Comparison of ENCODE assay signal across 7 cellular contexts in the genomic region with DNA sequence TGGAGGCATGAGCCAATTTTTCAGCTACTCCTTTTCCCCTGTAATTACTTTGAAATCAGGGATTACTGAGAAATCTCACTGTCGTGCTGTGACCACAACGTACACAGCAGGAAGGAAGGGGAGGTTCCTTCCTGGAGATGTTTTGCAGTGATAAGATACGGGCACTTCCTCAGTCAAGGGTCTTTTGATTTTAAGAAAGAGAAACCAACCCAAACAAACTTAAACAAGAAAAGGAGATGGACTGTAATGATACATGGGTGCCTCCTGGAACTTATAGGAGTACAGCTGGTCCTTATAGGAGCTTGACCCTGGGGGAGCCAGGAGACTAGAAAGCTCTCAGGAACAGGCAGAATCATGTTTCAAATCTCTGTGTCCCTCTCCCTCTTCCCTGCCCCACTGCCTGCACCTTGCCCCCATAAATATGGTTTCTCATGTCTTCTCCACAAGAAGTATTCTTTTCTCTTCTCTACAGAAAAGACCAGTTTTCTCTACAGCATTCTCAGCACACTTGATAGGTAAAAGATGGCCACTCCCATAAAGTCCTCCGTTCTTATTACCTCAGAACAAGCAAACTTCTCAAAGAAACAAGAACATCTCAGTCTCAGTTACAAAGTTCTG.
DNase-seq lines count a peak whose midpoint lies in the region; ATAC-seq and TF ChIP-seq lines count a peak whose summit lies in the region.

No MANE protein-coding gene starts in this region.

- H3K14ac ChIP-seq in neuronal stem cell (ENCODE audit: low read length) = no peak overlapping the region

- H3K27ac ChIP-seq in OCI-LY1 (ENCODE audit: low read depth, low read length, poor library complexity, severe bottlenecking) (peak overlapping the region; percentile 91), mammary epithelial cell (ENCODE audit: insufficient read depth, low read depth, low read length) (no peak overlapping the region), neutrophil (peak overlapping the region; percentile 94), neuronal stem cell (replicated peaks; ENCODE audit: low read length) (no peak overlapping the region)

- ATAC-seq in GM18520 (IDR thresholded peaks at IDR 0.05; ENCODE audit: unreplicated experiment) (peak; percentile 9), GM21786 (IDR thresholded peaks at IDR 0.05; ENCODE audit: unreplicated experiment) (peak; percentile 17), GM18858 (IDR thresholded peaks at IDR 0.05; ENCODE audit: unreplicated experiment) (no peak)

- H2BK15ac ChIP-seq in neuronal stem cell (ENCODE audit: low read length) = no peak overlapping the region

- no peaks in the 10 kb centered on the region for H3K79me1 ChIP-seq in neuronal stem cell (ENCODE audit: low read depth, low read length)

- no peaks in the 10 kb centered on the region for H3K9me3 ChIP-seq in OCI-LY1 (ENCODE audit: low read length)
- no peaks in the 10 kb centered on the region for H3K9me3 ChIP-seq in mammary epithelial cell (replicated peaks; ENCODE audit: insufficient read depth, low read length)
- no peaks in the 10 kb centered on the region for H3K9me3 ChIP-seq in neutrophil
- no peaks in the 10 kb centered on the region for H3K9me3 ChIP-seq in neuronal stem cell (replicated peaks in 1 of 2; ENCODE audit: control insufficient read depth in 2 of 2, insufficient read depth in 1 of 2, low read depth in 1 of 2, low read length in 2 of 2)

- in situ Hi-C loops in mammary epithelial cell (cut with MboI; ENCODE audit: low sequenced_read_pairs in 2 of 2) = no loop called here

- no peak overlapping the region for H2BK120ac ChIP-seq in neuronal stem cell (ENCODE audit: low read depth, low read length)

- no peak overlapping the region for H4K8ac ChIP-seq in neuronal stem cell (ENCODE audit: low read depth, low read length)

- H3K23ac ChIP-seq in neuronal stem cell (ENCODE audit: low read depth, low read length, poor library complexity) = no peak overlapping the region

- H2AFZ ChIP-seq in OCI-LY1 (ENCODE audit: low read length) = no peak overlapping the region
- peak overlapping the region; percentile 93 for H2AFZ ChIP-seq in mammary epithelial cell (ENCODE audit: low read depth, low read length)
- H2AFZ ChIP-seq in neuronal stem cell (ENCODE audit: low read length) = no peak overlapping the region

- no peak overlapping the region for H3K18ac ChIP-seq in neuronal stem cell (ENCODE audit: low read length)

- no peaks in the 10 kb centered on the region for H3K9me2 ChIP-seq in OCI-LY1 (ENCODE audit: low read depth, low read length)

- H3K4me3 ChIP-seq in OCI-LY1 (ENCODE audit: low read depth, low read length, poor library complexity, severe bottlenecking) (peak overlapping the region; percentile 42), mammary epithelial cell (replicated peaks in 1 of 3; ENCODE audit: insufficient read depth in 1 of 3, low read depth in 2 of 3, low read length in 3 of 3) (no peak overlapping the region), neutrophil (ENCODE audit: low read depth in 1 of 2, low read length in 1 of 2) (peak overlapping the region; percentile 22 to 29), neuronal stem cell (ENCODE audit: low read length in 2 of 2) (no peak overlapping the region)

- WGBS in mammary epithelial cell (ENCODE audit: low coverage, missing lambda C conversion rate) = 39% methylated on average over 4 of the region's 4 CpGs
- no CpG with 5 or more reads among the region's 4 CpGs for WGBS in neuronal stem cell (ENCODE audit: extremely low coverage in 2 of 2, insufficient read length in 2 of 2, insufficient replicate concordance in 1 of 2), 2 donors

- intact Hi-C loops in mammary epithelial cell (cut with micrococcal nuclease) = no loop called here

- H3K4me2 ChIP-seq in OCI-LY1 (ENCODE audit: low read length) (peak overlapping the region; percentile 67), mammary epithelial cell (ENCODE audit: insufficient read depth, low read depth, low read length) (peak overlapping the region; percentile 27), neuronal stem cell (ENCODE audit: insufficient read depth, low read length, poor library complexity, severe bottlenecking) (no peak overlapping the region)

- dilution Hi-C loops in mammary epithelial cell (cut with HindIII; ENCODE audit: low sequenced_read_pairs) = no loop called here

- H3K27me3 ChIP-seq in OCI-LY1 (ENCODE audit: insufficient read depth, low read length) (no peaks in the 10 kb centered on the region), mammary epithelial cell (ENCODE audit: insufficient read depth, low read length) (no peaks in the 10 kb centered on the region), neutrophil (no peaks in the 10 kb centered on the region), neuronal stem cell (ENCODE audit: control insufficient read depth in 3 of 3, insufficient read depth in 3 of 3, low read depth in 1 of 3, low read length in 3 of 3) (no peaks in the 10 kb centered on the region)

- BruUV-seq in mammary epithelial cell (replicated peaks; lab: Mats Ljungman, UMichigan) = no TSS peak

- no peak overlapping the region for H3K4ac ChIP-seq in neuronal stem cell (ENCODE audit: low read length)

- H2AK5ac ChIP-seq in neuronal stem cell (ENCODE audit: low read depth, low read length) = no peak overlapping the region

- no peaks in the 10 kb centered on the region for H3K79me2 ChIP-seq in OCI-LY1 (ENCODE audit: insufficient read depth, low read length)
- no peaks in the 10 kb centered on the region for H3K79me2 ChIP-seq in mammary epithelial cell (ENCODE audit: insufficient read depth, low read length)

- H2BK5ac ChIP-seq in neuronal stem cell (ENCODE audit: low read length) = no peak overlapping the region

- no peak for DNase-seq in mammary epithelial cell
- no peak for DNase-seq in neuronal stem cell (ENCODE audit: low spot score)

- H4K91ac ChIP-seq in neuronal stem cell (ENCODE audit: low read depth, low read length, poor library complexity) = no peak overlapping the region

- H3K9ac ChIP-seq in OCI-LY1 (ENCODE audit: low read length) (peak overlapping the region; percentile 54), mammary epithelial cell (ENCODE audit: insufficient read depth, low read length) (no peak overlapping the region), neuronal stem cell (ENCODE audit: low read depth, low read length, poor library complexity) (no peak overlapping the region)

- H3K4me1 ChIP-seq in OCI-LY1 (ENCODE audit: insufficient read depth, low read length, severe bottlenecking) (peaks cover 82% of the 10 kb centered on the region), mammary epithelial cell (ENCODE audit: insufficient read depth, low read length) (peaks cover 14% of the 10 kb centered on the region), neutrophil (ENCODE audit: control insufficient read depth in 1 of 2, insufficient read depth in 1 of 2, low read depth in 1 of 2, low read length in 1 of 2) (peaks cover 46 to 58% of the 10 kb centered on the region in 2 experiments), neuronal stem cell (ENCODE audit: control insufficient read depth in 2 of 2, insufficient read depth in 1 of 2, low read depth in 1 of 2, low read length in 2 of 2) (no peaks in the 10 kb centered on the region)

- CTCF ChIA-PET in mammary epithelial cell (lab: Charles Lee; ENCODE audit: low non-redundant PET) = interaction anchor here (1.1 kb wide), 1 partner anchor 37 kb away, joined by 3 read pairs; no protein-coding TSS in a partner anchor

- no peak overlapping the region for H2BK12ac ChIP-seq in neuronal stem cell (ENCODE audit: low read length)

- no peak for TF ChIP-seq CTCF in OCI-LY1 (IDR thresholded peaks at IDR 0.05; ENCODE audit: low read length)
- no peak for TF ChIP-seq CTCF in mammary epithelial cell (conservative IDR thresholded peaks at IDR 0.05 in 1 of 2, IDR thresholded peaks at IDR 0.05 in 1 of 2; ENCODE audit: extremely low read depth in 1 of 2, insufficient read depth in 1 of 2, low read depth in 1 of 2, low read length in 2 of 2)
- no peak for TF ChIP-seq CTCF in neutrophil (IDR thresholded peaks at IDR 0.05)

- H3K36me3 ChIP-seq in OCI-LY1 (ENCODE audit: insufficient read depth, low read length) = no peaks in the 10 kb centered on the region
- H3K36me3 ChIP-seq in mammary epithelial cell (ENCODE audit: insufficient read depth, low read length) = no peaks in the 10 kb centered on the region
- H3K36me3 ChIP-seq in neutrophil = no peaks in the 10 kb centered on the region
- no peaks in the 10 kb centered on the region for H3K36me3 ChIP-seq in neuronal stem cell (replicated peaks in 1 of 2; ENCODE audit: control insufficient read depth in 2 of 2, insufficient read depth in 2 of 2, low read length in 2 of 2)

- H4K20me1 ChIP-seq in OCI-LY1 (ENCODE audit: insufficient read depth, low read length) = no peaks in the 10 kb centered on the region
- no peaks in the 10 kb centered on the region for H4K20me1 ChIP-seq in mammary epithelial cell (ENCODE audit: insufficient read depth, low read length)

- H3F3A ChIP-seq in OCI-LY1 (ENCODE audit: insufficient read depth, low read length) = no peaks in the 10 kb centered on the region

Comparison
In these comparisons a context has a peak if more than half of its experiments do, and no peak if none do; other contexts are left out.
1. H3K27ac ChIP-seq: peak in OCI-LY1 (single experiment) and neutrophil (single experiment); none in mammary epithelial cell (single experiment) and neuronal stem cell (single experiment).
2. H3K4me3 ChIP-seq: peak in OCI-LY1 (single experiment) and neutrophil (2 of 2); none in mammary epithelial cell (0 of 3) and neuronal stem cell (0 of 2).